ENCODE assay signal across 10 cellular contexts in the genomic region with DNA sequence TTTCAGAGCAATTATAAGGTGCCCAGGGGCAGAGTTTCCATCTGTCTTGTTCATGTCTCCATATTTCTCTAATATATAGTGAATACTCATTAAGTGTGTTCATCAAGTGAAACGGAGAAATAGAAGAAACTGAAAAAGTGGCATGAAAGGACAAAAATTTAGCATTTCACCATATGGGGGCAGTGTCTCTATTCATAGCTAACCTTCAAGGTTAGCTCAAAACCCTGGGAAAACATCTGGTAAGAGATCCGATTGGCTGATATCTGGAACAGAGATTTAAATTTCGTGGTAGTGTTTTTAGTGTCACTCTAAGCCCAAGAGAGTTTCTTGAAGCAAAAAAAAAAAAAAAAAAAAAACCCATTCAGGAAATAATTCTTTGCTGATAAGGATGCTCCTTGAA.
A peak's percentile ranks its signal among the peaks of the same experiment; 100 is the strongest.
DNase-seq lines count a peak whose midpoint lies in the region; ATAC-seq and TF ChIP-seq lines count a peak whose summit lies in the region.
"Had no signal": no experiment of that assay in that cellular context is flagged by ENCODE, and none has a peak within 500 bp of the region (broad histone marks: within the 10 kb centered on the region; RNA-seq: fewer than 3 reads in every experiment).

No MANE protein-coding gene starts in this region.

- H3K4me3 Mint-ChIP-seq in activated CD4-positive, alpha-beta memory T cell treated with anti-CD3 and anti-CD28 coated beads for 36 hours: peak overlapping the region; percentile 59

- intact Hi-C loops in activated CD4-positive, alpha-beta memory T cell treated with anti-CD3 and anti-CD28 coated beads for 36 hours (cut with micrococcal nuclease): loop anchor here (2.0 to 5.0 kb wide), 2 partner anchors 21 to 351 kb away; no protein-coding TSS in a partner anchor
- intact Hi-C loops in left lung (cut with DNase I): no loop called here

- H3K9me3 Mint-ChIP-seq in activated CD4-positive, alpha-beta memory T cell treated with anti-CD3 and anti-CD28 coated beads for 36 hours: no peaks in the 10 kb centered on the region

- no peaks in the 10 kb centered on the region for H3K27me3 ChIP-seq in left lung
- H3K27me3 ChIP-seq: vagina had no signal

- ATAC-seq in HG02870 (IDR thresholded peaks at IDR 0.05; ENCODE audit: unreplicated experiment): peak; percentile 62
- ATAC-seq in left lung: peak; percentile 64
- ATAC-seq in HG03108 (IDR thresholded peaks at IDR 0.05; ENCODE audit: unreplicated experiment): no peak
- no peak for ATAC-seq in HG03097 (IDR thresholded peaks at IDR 0.05; ENCODE audit: low FRiP score, unreplicated experiment)
- ATAC-seq in HG03565 (IDR thresholded peaks at IDR 0.05; ENCODE audit: unreplicated experiment): no peak

- DNase-seq in Daoy (ENCODE audit: low read depth) (peak; percentile 17), left lung (no peak)
- no peak for DNase-seq in activated CD4-positive, alpha-beta memory T cell treated with anti-CD3 and anti-CD28 coated beads for 36 hours
- DNase-seq in activated CD4-positive, CD25-positive, alpha-beta regulatory T cell (lab: John Stamatoyannopoulos, UW): no peak

- no peak overlapping the region for H3K27ac ChIP-seq in left lung
- H3K27ac ChIP-seq: parathyroid adenoma, vagina had no signal

- H3K9me3 ChIP-seq in left lung: no peaks in the 10 kb centered on the region
- H3K9me3 ChIP-seq: vagina had no signal

- TF ChIP-seq CTCF in left lung (IDR thresholded peaks at IDR 0.05): peak; percentile 17 to 24

- CTCF ChIA-PET in activated CD4-positive, alpha-beta memory T cell treated with anti-CD3 and anti-CD28 coated beads for 36 hours (lab: Charles Lee): interaction anchor here (0.7 to 1.0 kb wide), 3 partner anchors 20 to 349 kb away, joined by 3 to 9 read pairs (median 3); no protein-coding TSS in a partner anchor

- H3K4me1 ChIP-seq in left lung: peaks cover 0 to 3% of the 10 kb centered on the region in 2 donors
- H3K4me1 ChIP-seq: parathyroid adenoma, vagina had no signal

- H3K36me3 Mint-ChIP-seq in activated CD4-positive, alpha-beta memory T cell treated with anti-CD3 and anti-CD28 coated beads for 36 hours: no peaks in the 10 kb centered on the region

- POLR2A ChIA-PET in activated CD4-positive, alpha-beta memory T cell treated with anti-CD3 and anti-CD28 coated beads for 36 hours (lab: Charles Lee): interaction anchor here (1.3 kb wide), 1 partner anchor 310 kb away, joined by 3 read pairs; no protein-coding TSS in a partner anchor

- peaks cover 10% of the 10 kb centered on the region for H3K4me1 Mint-ChIP-seq in activated CD4-positive, alpha-beta memory T cell treated with anti-CD3 and anti-CD28 coated beads for 36 hours (ENCODE audit: low read depth)

- peak overlapping the region; percentile 56 for H3K27ac Mint-ChIP-seq in activated CD4-positive, alpha-beta memory T cell treated with anti-CD3 and anti-CD28 coated beads for 36 hours

- no peak overlapping the region for H3K4me3 ChIP-seq in left lung
- H3K4me3 ChIP-seq: vagina had no signal

- no peaks in the 10 kb centered on the region for H3K27me3 Mint-ChIP-seq in activated CD4-positive, alpha-beta memory T cell treated with anti-CD3 and anti-CD28 coated beads for 36 hours

- H3K36me3 ChIP-seq in left lung: no peaks in the 10 kb centered on the region
- H3K36me3 ChIP-seq: vagina had no signal

Comparison
In these comparisons a context has a peak if more than half of its experiments do, and no peak if none do; other contexts are left out.
1. ATAC-seq: peak in HG02870 (single experiment) and left lung (single experiment); none in HG03108 (single experiment), HG03097 (single experiment) and HG03565 (single experiment).